Comparison of ENCODE assay signal across 1 cellular context in genomic region chr2:3465844-3466481, GRCh38.
TF ChIP-seq lines count a peak whose summit lies in the region.

No MANE protein-coding gene starts in this region.

TF ChIP-seq in HepG2, 621 proteins besides CTCF, POLR2A, EP300 and RAD21 (continued from another document and continues in another):
- no peak for TF ChIP-seq ELF4 (CRISPR knock-in tag; IDR thresholded peaks at IDR 0.05; ENCODE audit: borderline replicate concordance)
- no peak for TF ChIP-seq ZNF180 (CRISPR knock-in tag; IDR thresholded peaks at IDR 0.05; ENCODE audit: borderline replicate concordance, low read depth)
- 0 out of 2 replicates have a peak, but pooled peaks have one; percentile 44 for TF ChIP-seq STAT6 (CRISPR knock-in tag; IDR thresholded peaks at IDR 0.05; ENCODE audit: borderline replicate concordance)
- TF ChIP-seq, protein P1, sequence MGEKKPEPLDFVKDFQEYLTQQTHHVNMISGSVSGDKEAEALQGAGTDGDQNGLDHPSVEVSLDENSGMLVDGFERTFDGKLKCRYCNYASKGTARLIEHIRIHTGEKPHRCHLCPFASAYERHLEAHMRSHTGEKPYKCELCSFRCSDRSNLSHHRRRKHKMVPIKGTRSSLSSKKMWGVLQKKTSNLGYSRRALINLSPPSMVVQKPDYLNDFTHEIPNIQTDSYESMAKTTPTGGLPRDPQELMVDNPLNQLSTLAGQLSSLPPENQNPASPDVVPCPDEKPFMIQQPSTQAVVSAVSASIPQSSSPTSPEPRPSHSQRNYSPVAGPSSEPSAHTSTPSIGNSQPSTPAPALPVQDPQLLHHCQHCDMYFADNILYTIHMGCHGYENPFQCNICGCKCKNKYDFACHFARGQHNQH (CRISPR knock-in tag; IDR thresholded peaks at IDR 0.05) = peak; percentile 91
- TF ChIP-seq SP1 (IDR thresholded peaks at IDR 0.05) = no peak
- TF ChIP-seq SP1 (CRISPR knock-in tag; IDR thresholded peaks at IDR 0.05) = peak; percentile 56; the same call in 1 of the 2 replicates
- TF ChIP-seq HIVEP1 (CRISPR knock-in tag; IDR thresholded peaks at IDR 0.05) = no peak; the same call in 1 of the 2 replicates
- no peak for TF ChIP-seq ZNF775 (CRISPR knock-in tag; IDR thresholded peaks at IDR 0.05; ENCODE audit: borderline replicate concordance)
- no peak; the same call in 1 of the 2 replicates for TF ChIP-seq ZNF343 (CRISPR knock-in tag; IDR thresholded peaks at IDR 0.05)
- no peak for TF ChIP-seq EHMT2 (IDR thresholded peaks at IDR 0.05; ENCODE audit: borderline replicate concordance, low read depth, low read length)
- peak; percentile 69; the same call in 1 of the 2 replicates for TF ChIP-seq SOX13 (IDR thresholded peaks at IDR 0.05)
- peak in 1 of 2 experiments; percentile 87; a peak in 2 of 4 replicates for TF ChIP-seq SOX13 (CRISPR knock-in tag; conservative IDR thresholded peaks at IDR 0.05 in 1 of 2, IDR thresholded peaks at IDR 0.05 in 1 of 2)
- TF ChIP-seq AGO2 (optimal IDR thresholded peaks at IDR 0.05; ENCODE audit: low read depth, low read length) = no peak
- no peak for TF ChIP-seq ZNF7 (CRISPR knock-in tag; IDR thresholded peaks at IDR 0.05)
- TF ChIP-seq ZNF660 (CRISPR knock-in tag; IDR thresholded peaks at IDR 0.05; ENCODE audit: borderline replicate concordance, low read depth) = no peak
- no peak for TF ChIP-seq ZNF616 (CRISPR knock-in tag; IDR thresholded peaks at IDR 0.05; ENCODE audit: low read depth)
- TF ChIP-seq ZNF883 (CRISPR knock-in tag; IDR thresholded peaks at IDR 0.05; ENCODE audit: not compliant biosample characterization) = no peak
- TF ChIP-seq ZNF691 (CRISPR knock-in tag; IDR thresholded peaks at IDR 0.05; ENCODE audit: borderline replicate concordance, low read depth) = peak; percentile 80; the same call in 1 of the 2 replicates
- TF ChIP-seq, protein P2, sequence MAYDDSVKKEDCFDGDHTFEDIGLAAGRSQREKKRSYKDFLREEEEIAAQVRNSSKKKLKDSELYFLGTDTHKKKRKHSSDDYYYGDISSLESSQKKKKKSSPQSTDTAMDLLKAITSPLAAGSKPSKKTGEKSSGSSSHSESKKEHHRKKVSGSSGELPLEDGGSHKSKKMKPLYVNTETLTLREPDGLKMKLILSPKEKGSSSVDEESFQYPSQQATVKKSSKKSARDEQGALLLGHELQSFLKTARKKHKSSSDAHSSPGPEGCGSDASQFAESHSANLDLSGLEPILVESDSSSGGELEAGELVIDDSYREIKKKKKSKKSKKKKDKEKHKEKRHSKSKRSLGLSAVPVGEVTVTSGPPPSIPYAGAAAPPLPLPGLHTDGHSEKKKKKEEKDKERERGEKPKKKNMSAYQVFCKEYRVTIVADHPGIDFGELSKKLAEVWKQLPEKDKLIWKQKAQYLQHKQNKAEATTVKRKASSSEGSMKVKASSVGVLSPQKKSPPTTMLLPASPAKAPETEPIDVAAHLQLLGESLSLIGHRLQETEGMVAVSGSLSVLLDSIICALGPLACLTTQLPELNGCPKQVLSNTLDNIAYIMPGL (CRISPR knock-in tag; IDR thresholded peaks at IDR 0.05; ENCODE audit: borderline replicate concordance in 1 of 2, low read depth in 1 of 2) = peak; percentile 44 to 54; a peak in 2 of 4 replicates
- TF ChIP-seq TP53 (CRISPR knock-in tag; conservative IDR thresholded peaks at IDR 0.05) = no peak
- 0 out of 2 replicates have a peak, but pooled peaks have one; percentile 57 for TF ChIP-seq SP140L (CRISPR knock-in tag; IDR thresholded peaks at IDR 0.05; ENCODE audit: borderline replicate concordance)
- TF ChIP-seq ZNF253 (CRISPR knock-in tag; IDR thresholded peaks at IDR 0.05; ENCODE audit: borderline replicate concordance) = no peak
- TF ChIP-seq ZNF205 (CRISPR knock-in tag; IDR thresholded peaks at IDR 0.05) = peak; percentile 69
- TF ChIP-seq MAZ (IDR thresholded peaks at IDR 0.05; ENCODE audit: borderline replicate concordance, low read depth, low read length) = no peak
- TF ChIP-seq MAZ (CRISPR knock-in tag; IDR thresholded peaks at IDR 0.05; ENCODE audit: low read depth) = no peak
- TF ChIP-seq, protein P3, sequence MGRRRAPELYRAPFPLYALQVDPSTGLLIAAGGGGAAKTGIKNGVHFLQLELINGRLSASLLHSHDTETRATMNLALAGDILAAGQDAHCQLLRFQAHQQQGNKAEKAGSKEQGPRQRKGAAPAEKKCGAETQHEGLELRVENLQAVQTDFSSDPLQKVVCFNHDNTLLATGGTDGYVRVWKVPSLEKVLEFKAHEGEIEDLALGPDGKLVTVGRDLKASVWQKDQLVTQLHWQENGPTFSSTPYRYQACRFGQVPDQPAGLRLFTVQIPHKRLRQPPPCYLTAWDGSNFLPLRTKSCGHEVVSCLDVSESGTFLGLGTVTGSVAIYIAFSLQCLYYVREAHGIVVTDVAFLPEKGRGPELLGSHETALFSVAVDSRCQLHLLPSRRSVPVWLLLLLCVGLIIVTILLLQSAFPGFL (CRISPR knock-in tag; IDR thresholded peaks at IDR 0.05) = no peak
- peak; percentile 70; the same call in 1 of the 2 replicates for TF ChIP-seq FOXK1 (CRISPR knock-in tag; IDR thresholded peaks at IDR 0.05; ENCODE audit: borderline replicate concordance, low read depth)
- peak; percentile 94 for TF ChIP-seq CEBPG (CRISPR knock-in tag; IDR thresholded peaks at IDR 0.05)
- TF ChIP-seq, protein P4, sequence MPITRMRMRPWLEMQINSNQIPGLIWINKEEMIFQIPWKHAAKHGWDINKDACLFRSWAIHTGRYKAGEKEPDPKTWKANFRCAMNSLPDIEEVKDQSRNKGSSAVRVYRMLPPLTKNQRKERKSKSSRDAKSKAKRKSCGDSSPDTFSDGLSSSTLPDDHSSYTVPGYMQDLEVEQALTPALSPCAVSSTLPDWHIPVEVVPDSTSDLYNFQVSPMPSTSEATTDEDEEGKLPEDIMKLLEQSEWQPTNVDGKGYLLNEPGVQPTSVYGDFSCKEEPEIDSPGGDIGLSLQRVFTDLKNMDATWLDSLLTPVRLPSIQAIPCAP (CRISPR knock-in tag; IDR thresholded peaks at IDR 0.05; ENCODE audit: low read depth) = no peak
- no peak; the same call in 1 of the 2 replicates for TF ChIP-seq TGIF2 (CRISPR knock-in tag; IDR thresholded peaks at IDR 0.05)
- TF ChIP-seq ZBTB38 (CRISPR knock-in tag; IDR thresholded peaks at IDR 0.05) = no peak; the same call in 1 of the 2 replicates
- TF ChIP-seq USF2 (IDR thresholded peaks at IDR 0.05; ENCODE audit: low read depth, low read length) = no peak
- TF ChIP-seq USF2 (CRISPR knock-in tag; IDR thresholded peaks at IDR 0.05; ENCODE audit: borderline replicate concordance) = no peak; the same call in 1 of the 2 replicates
- TF ChIP-seq, protein P5, sequence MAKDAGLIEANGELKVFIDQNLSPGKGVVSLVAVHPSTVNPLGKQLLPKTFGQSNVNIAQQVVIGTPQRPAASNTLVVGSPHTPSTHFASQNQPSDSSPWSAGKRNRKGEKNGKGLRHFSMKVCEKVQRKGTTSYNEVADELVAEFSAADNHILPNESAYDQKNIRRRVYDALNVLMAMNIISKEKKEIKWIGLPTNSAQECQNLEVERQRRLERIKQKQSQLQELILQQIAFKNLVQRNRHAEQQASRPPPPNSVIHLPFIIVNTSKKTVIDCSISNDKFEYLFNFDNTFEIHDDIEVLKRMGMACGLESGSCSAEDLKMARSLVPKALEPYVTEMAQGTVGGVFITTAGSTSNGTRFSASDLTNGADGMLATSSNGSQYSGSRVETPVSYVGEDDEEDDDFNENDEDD (CRISPR knock-in tag; IDR thresholded peaks at IDR 0.05; ENCODE audit: borderline replicate concordance) = no peak
- TF ChIP-seq NFIB (CRISPR knock-in tag; IDR thresholded peaks at IDR 0.05; ENCODE audit: borderline replicate concordance) = no peak
- TF ChIP-seq NFKBIZ (CRISPR knock-in tag; IDR thresholded peaks at IDR 0.05) = 0 out of 2 replicates have a peak, but pooled peaks have one; percentile 48
- TF ChIP-seq GPN1 (CRISPR knock-in tag; IDR thresholded peaks at IDR 0.05; ENCODE audit: borderline replicate concordance) = no peak
- 0 out of 2 replicates have a peak, but pooled peaks have one; percentile 38 for TF ChIP-seq DNMT3B (CRISPR knock-in tag; conservative IDR thresholded peaks at IDR 0.05)
- TF ChIP-seq ZNF839 (CRISPR knock-in tag; IDR thresholded peaks at IDR 0.05; ENCODE audit: borderline replicate concordance) = peak; percentile 54; the same call in 1 of the 2 replicates
- TF ChIP-seq MED8 (CRISPR knock-in tag; IDR thresholded peaks at IDR 0.05; ENCODE audit: insufficient replicate concordance) = peak; percentile 17
- TF ChIP-seq ZNF552 (CRISPR knock-in tag; IDR thresholded peaks at IDR 0.05; ENCODE audit: borderline replicate concordance) = 0 out of 2 replicates have a peak, but pooled peaks have one; percentile 20
- no peak for TF ChIP-seq RARG (CRISPR knock-in tag; IDR thresholded peaks at IDR 0.05; ENCODE audit: low read depth)
- TF ChIP-seq HCFC1 (IDR thresholded peaks at IDR 0.05; ENCODE audit: low read depth, low read length) = no peak
- TF ChIP-seq, protein P6, sequence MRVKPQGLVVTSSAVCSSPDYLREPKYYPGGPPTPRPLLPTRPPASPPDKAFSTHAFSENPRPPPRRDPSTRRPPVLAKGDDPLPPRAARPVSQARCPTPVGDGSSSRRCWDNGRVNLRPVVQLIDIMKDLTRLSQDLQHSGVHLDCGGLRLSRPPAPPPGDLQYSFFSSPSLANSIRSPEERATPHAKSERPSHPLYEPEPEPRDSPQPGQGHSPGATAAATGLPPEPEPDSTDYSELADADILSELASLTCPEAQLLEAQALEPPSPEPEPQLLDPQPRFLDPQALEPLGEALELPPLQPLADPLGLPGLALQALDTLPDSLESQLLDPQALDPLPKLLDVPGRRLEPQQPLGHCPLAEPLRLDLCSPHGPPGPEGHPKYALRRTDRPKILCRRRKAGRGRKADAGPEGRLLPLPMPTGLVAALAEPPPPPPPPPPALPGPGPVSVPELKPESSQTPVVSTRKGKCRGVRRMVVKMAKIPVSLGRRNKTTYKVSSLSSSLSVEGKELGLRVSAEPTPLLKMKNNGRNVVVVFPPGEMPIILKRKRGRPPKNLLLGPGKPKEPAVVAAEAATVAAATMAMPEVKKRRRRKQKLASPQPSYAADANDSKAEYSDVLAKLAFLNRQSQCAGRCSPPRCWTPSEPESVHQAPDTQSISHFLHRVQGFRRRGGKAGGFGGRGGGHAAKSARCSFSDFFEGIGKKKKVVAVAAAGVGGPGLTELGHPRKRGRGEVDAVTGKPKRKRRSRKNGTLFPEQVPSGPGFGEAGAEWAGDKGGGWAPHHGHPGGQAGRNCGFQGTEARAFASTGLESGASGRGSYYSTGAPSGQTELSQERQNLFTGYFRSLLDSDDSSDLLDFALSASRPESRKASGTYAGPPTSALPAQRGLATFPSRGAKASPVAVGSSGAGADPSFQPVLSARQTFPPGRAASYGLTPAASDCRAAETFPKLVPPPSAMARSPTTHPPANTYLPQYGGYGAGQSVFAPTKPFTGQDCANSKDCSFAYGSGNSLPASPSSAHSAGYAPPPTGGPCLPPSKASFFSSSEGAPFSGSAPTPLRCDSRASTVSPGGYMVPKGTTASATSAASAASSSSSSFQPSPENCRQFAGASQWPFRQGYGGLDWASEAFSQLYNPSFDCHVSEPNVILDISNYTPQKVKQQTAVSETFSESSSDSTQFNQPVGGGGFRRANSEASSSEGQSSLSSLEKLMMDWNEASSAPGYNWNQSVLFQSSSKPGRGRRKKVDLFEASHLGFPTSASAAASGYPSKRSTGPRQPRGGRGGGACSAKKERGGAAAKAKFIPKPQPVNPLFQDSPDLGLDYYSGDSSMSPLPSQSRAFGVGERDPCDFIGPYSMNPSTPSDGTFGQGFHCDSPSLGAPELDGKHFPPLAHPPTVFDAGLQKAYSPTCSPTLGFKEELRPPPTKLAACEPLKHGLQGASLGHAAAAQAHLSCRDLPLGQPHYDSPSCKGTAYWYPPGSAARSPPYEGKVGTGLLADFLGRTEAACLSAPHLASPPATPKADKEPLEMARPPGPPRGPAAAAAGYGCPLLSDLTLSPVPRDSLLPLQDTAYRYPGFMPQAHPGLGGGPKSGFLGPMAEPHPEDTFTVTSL (CRISPR knock-in tag; IDR thresholded peaks at IDR 0.05; ENCODE audit: borderline replicate concordance) = peak; percentile 88
- peak; percentile 26 for TF ChIP-seq XRCC5 (optimal IDR thresholded peaks at IDR 0.05; ENCODE audit: low read length)
- TF ChIP-seq ZFAT (CRISPR knock-in tag; conservative IDR thresholded peaks at IDR 0.05) = no peak
- no peak; the same call in 1 of the 2 replicates for TF ChIP-seq ZNF749 (CRISPR knock-in tag; IDR thresholded peaks at IDR 0.05; ENCODE audit: borderline replicate concordance)
- TF ChIP-seq PTBP1 (IDR thresholded peaks at IDR 0.05; ENCODE audit: low read depth, low read length, poor library complexity, severe bottlenecking) = peak; percentile 1
- no peak for TF ChIP-seq PLRG1 (conservative IDR thresholded peaks at IDR 0.05)
- TF ChIP-seq MXD4 (CRISPR knock-in tag; IDR thresholded peaks at IDR 0.05) = no peak
